ENCODE assay signal across 9 cellular contexts in the genomic region with DNA sequence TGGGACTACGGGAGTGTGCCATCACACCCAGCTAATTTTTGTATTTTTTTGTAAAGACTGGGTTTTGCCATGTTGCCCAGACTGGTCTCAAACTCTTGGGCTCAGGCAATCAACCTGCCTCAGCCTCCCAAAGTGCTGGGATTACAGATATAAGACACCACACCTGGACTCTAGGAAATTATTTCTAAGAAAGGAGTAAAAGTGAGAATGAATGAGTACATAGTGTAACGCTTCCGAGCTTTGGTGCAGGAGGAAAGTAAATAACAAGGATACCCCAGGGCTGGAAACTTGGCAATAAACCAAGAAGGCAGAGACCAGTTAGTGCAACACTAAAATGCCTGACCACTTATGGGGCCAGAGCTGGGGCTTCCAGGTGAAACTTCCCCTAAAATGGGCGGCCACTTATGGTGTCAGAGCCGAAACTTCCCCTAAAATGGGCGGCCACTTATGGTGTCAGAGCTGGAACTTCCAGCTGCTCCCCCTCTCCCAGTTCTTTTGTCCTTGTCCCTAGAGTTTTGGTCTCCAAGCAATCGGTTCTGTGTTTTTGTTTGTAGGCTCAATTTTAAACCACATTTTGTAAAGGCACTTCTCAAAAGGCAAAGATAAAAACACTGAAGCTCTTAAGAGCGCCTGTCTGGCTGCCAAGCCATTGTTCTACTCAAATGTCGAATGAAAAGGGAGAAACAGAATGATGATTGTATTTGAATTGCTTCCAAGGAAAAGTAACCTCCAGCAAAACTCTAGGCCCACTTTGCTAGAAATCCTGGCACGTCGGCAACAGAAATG.
DNase-seq lines count a peak whose midpoint lies in the region; ATAC-seq and TF ChIP-seq lines count a peak whose summit lies in the region.
"Had no signal": no experiment of that assay in that cellular context is flagged by ENCODE, and none has a peak within 500 bp of the region (broad histone marks: within the 10 kb centered on the region; RNA-seq: fewer than 3 reads in every experiment).

No MANE protein-coding gene starts in this region.

- in situ Hi-C loops in astrocyte of the cerebellum (cut with HindIII; ENCODE audit: low sequenced_read_pairs), result no loop called here

- H3K27ac ChIP-seq in iPS-18a (ENCODE audit: low read length), result peak overlapping the region; percentile 38

- DNase-seq in NCI-H1105 treated with DMSO at 0.1 percent for 48 hours (lab: John Stamatoyannopoulos, UW) (peak; percentile 95), astrocyte of the cerebellum (ENCODE audit: low read depth) (peak; percentile 87), stromal cell of bone marrow (ENCODE audit: low read depth) (peak; percentile 36), DMS 273 treated with DMSO at 0.1 percent for 48 hours (lab: John Stamatoyannopoulos, UW) (no peak), iPS-NIHi7 (ENCODE audit: extremely low spot score) (no peak)
- DNase-seq: activated T-cell treated with anti-CD3 and anti-CD28 coated beads, Interleukin-2, amount 50 U/mL, for 48 hours had no signal

- peaks cover 15% of the 10 kb centered on the region for H3K4me1 ChIP-seq in iPS-18a (ENCODE audit: control insufficient read depth, low read depth, low read length)

- H3K9ac ChIP-seq in iPS-18a (ENCODE audit: low read length), result peak overlapping the region; percentile 38

- H3K36me3 ChIP-seq in iPS-18a (ENCODE audit: control insufficient read depth, low read depth, low read length), result no peaks in the 10 kb centered on the region

- H3K4me3 ChIP-seq in astrocyte of the cerebellum (ENCODE audit: low read depth, low read length) (no peak overlapping the region), iPS-18a (ENCODE audit: low read length) (no peak overlapping the region)

- H3K27me3 ChIP-seq in iPS-18a (ENCODE audit: control insufficient read depth, insufficient read depth, low read length), result no peaks in the 10 kb centered on the region

- ATAC-seq in HG03439 (IDR thresholded peaks at IDR 0.05; ENCODE audit: unreplicated experiment), result no peak
- ATAC-seq in HG02588 (IDR thresholded peaks at IDR 0.05; ENCODE audit: unreplicated experiment), result no peak

- H3K9me3 ChIP-seq in iPS-18a (ENCODE audit: control insufficient read depth, low read depth, low read length), result no peaks in the 10 kb centered on the region

- TF ChIP-seq CTCF in astrocyte of the cerebellum (IDR thresholded peaks at IDR 0.05; ENCODE audit: low read depth, low read length, missing control alignments), result no peak

Comparison
In these comparisons a context has a peak if more than half of its experiments do, and no peak if none do; other contexts are left out.
1. DNase-seq: peak in NCI-H1105 treated with DMSO at 0.1 percent for 48 hours (single experiment), astrocyte of the cerebellum (single experiment) and stromal cell of bone marrow (single experiment); none in DMS 273 treated with DMSO at 0.1 percent for 48 hours (single experiment) and iPS-NIHi7 (single experiment).